ENCODE assay signal across 15 cellular contexts in the genomic region with DNA sequence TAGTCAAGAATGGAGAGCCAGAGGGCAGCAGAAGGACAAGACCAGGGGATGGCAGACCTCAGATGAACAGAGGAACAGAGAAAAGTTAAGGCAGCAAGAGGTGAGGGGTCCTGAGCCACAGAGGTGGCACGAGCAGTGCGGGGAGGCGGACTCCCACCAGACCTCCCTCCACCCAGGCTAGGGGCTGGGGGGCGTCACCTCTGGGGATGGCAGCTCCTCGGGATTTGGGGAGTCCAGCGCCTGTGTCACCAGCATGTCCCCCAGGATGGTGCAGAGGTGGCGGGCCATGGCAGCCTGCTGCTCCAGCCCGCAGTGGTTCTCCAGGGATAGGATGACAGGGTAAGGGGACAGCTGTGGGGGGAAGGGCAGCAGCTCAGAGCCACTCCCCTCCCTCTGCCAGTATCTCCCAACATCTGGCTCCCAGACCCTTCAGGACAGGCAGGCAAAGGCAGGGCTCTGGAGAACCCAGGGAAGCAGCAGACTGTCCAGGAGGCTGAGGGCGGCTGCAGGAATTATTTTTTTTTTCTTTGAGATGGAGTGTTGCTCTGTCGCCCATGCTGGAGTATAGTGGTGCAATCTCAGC. TPM values are rescaled to one million over a fixed set of nuclear protein-coding genes. Genes with fewer than 3 reads are reported as not detected.
A peak's percentile ranks its signal among the peaks of the same experiment; 100 is the strongest.
DNase-seq lines count a peak whose midpoint lies in the region; ATAC-seq and TF ChIP-seq lines count a peak whose summit lies in the region.
"Had no signal": no experiment of that assay in that cellular context is flagged by ENCODE, and none has a peak within 500 bp of the region (broad histone marks: within the 10 kb centered on the region; RNA-seq: fewer than 3 reads in every experiment).

No MANE protein-coding gene starts in this region.

- H3K9me3 ChIP-seq in neuronal stem cell (replicated peaks in 1 of 2; ENCODE audit: control insufficient read depth in 2 of 2, insufficient read depth in 1 of 2, low read depth in 1 of 2, low read length in 2 of 2), result peaks cover 0 to 2% of the 10 kb centered on the region in 2 donors
- H3K9me3 ChIP-seq in heart left ventricle, result no peaks in the 10 kb centered on the region

- H3K27me3 ChIP-seq in neuronal stem cell (ENCODE audit: control insufficient read depth in 3 of 3, insufficient read depth in 3 of 3, low read depth in 1 of 3, low read length in 3 of 3) (no peaks in the 10 kb centered on the region), heart left ventricle (no peaks in the 10 kb centered on the region)

- peak; percentile 40 for DNase-seq in ELF-1 (ENCODE audit: low read depth, low spot score)
- DNase-seq in NCI-H524 (lab: John Stamatoyannopoulos, UW), result peak; percentile 70 to 92
- no peak for DNase-seq in chondrocyte (ENCODE audit: low spot score)
- DNase-seq in neuronal stem cell (ENCODE audit: low spot score), result no peak
- DNase-seq in heart left ventricle, result no peak
- DNase-seq in NK-92 (lab: John Stamatoyannopoulos, UW; ENCODE audit: unreplicated experiment), result no peak
- DNase-seq: CD8-positive, alpha-beta memory T cell; NCI-H146; NCI-H2081 treated with DMSO at 0.1 percent for 48 hours; NCI-H2227 treated with DMSO at 0.1 percent for 48 hours; NCI-H526 treated with DMSO at 0.1 percent for 48 hours; PC-9 had no signal

- peaks cover 21% of the 10 kb centered on the region for H3K4me1 Mint-ChIP-seq in chondrocyte (ENCODE audit: low read depth)
- H3K4me1 Mint-ChIP-seq: CD8-positive, alpha-beta memory T cell had no signal

- H2BK15ac ChIP-seq in neuronal stem cell (ENCODE audit: low read length), result no peak overlapping the region

- H2AFZ ChIP-seq in neuronal stem cell (ENCODE audit: low read length), result no peak overlapping the region
- H2AFZ ChIP-seq: PC-9 had no signal

- H3K36me3 Mint-ChIP-seq in chondrocyte (ENCODE audit: low read depth), result peaks cover 17% of the 10 kb centered on the region
- H3K36me3 Mint-ChIP-seq: CD8-positive, alpha-beta memory T cell had no signal

- TF ChIP-seq POLR2A in heart left ventricle (IDR thresholded peaks at IDR 0.05), result no peak

- H3K18ac ChIP-seq in neuronal stem cell (ENCODE audit: low read length), result peak overlapping the region; percentile 70

- H3K79me1 ChIP-seq in neuronal stem cell (ENCODE audit: low read depth, low read length), result no peaks in the 10 kb centered on the region

- ATAC-seq in heart left ventricle (no peak), HG03354 (IDR thresholded peaks at IDR 0.05; ENCODE audit: poor library complexity, severe bottlenecking, unreplicated experiment) (no peak)

- no peaks in the 10 kb centered on the region for H3K36me3 ChIP-seq in neuronal stem cell (replicated peaks in 1 of 2; ENCODE audit: control insufficient read depth in 2 of 2, insufficient read depth in 2 of 2, low read length in 2 of 2)
- H3K36me3 ChIP-seq in heart left ventricle, result peaks cover 0 to 72% (median 27%) of the 10 kb centered on the region in 9 donors

- no peak overlapping the region for H3K4me3 Mint-ChIP-seq in chondrocyte (ENCODE audit: unreplicated experiment)
- H3K4me3 Mint-ChIP-seq: B cell; CD8-positive, alpha-beta memory T cell had no signal

- H3K27me3 Mint-ChIP-seq in chondrocyte (ENCODE audit: low read depth), result no peaks in the 10 kb centered on the region

- no peak overlapping the region for H2BK120ac ChIP-seq in neuronal stem cell (ENCODE audit: low read depth, low read length)

- H3K27ac ChIP-seq in neuronal stem cell (replicated peaks; ENCODE audit: low read length), result no peak overlapping the region
- no peak overlapping the region for H3K27ac ChIP-seq in heart left ventricle
- H3K27ac ChIP-seq: PC-9, SK-N-MC had no signal

- H3K9ac ChIP-seq in neuronal stem cell (ENCODE audit: low read depth, low read length, poor library complexity), result no peak overlapping the region

- H3K4me3 ChIP-seq in neuronal stem cell (ENCODE audit: low read length in 2 of 2), result no peak overlapping the region
- no peak overlapping the region for H3K4me3 ChIP-seq in heart left ventricle
- H3K4me3 ChIP-seq: PC-9, SK-N-MC had no signal

- H3K23ac ChIP-seq in neuronal stem cell (ENCODE audit: low read depth, low read length, poor library complexity), result no peak overlapping the region

- H4K91ac ChIP-seq in neuronal stem cell (ENCODE audit: low read depth, low read length, poor library complexity), result no peak overlapping the region

- no peak overlapping the region for H3K14ac ChIP-seq in neuronal stem cell (ENCODE audit: low read length)

- no peak for TF ChIP-seq CTCF in chondrocyte (IDR thresholded peaks at IDR 0.05)
- no peak for TF ChIP-seq CTCF in heart left ventricle (IDR thresholded peaks at IDR 0.05)

- no peak overlapping the region for H4K8ac ChIP-seq in neuronal stem cell (ENCODE audit: low read depth, low read length)

- peak overlapping the region; percentile 11 for H2BK12ac ChIP-seq in neuronal stem cell (ENCODE audit: low read length)

- peak overlapping the region; percentile 42 for H2BK5ac ChIP-seq in neuronal stem cell (ENCODE audit: low read length)

- H3K27ac Mint-ChIP-seq in chondrocyte (ENCODE audit: unreplicated experiment), result peak overlapping the region; percentile 88
- H3K27ac Mint-ChIP-seq: B cell; CD8-positive, alpha-beta memory T cell had no signal

- H3K4me1 ChIP-seq in neuronal stem cell (ENCODE audit: control insufficient read depth in 2 of 2, insufficient read depth in 1 of 2, low read depth in 1 of 2, low read length in 2 of 2), result peaks cover 0 to 6% of the 10 kb centered on the region in 2 donors
- H3K4me1 ChIP-seq in heart left ventricle, result peaks cover 0 to 11% (median 5%) of the 10 kb centered on the region in 12 donors

- no peak overlapping the region for H3K4me2 ChIP-seq in neuronal stem cell (ENCODE audit: insufficient read depth, low read length, poor library complexity, severe bottlenecking)
- H3K4me2 ChIP-seq: PC-9 had no signal

- H2AK5ac ChIP-seq in neuronal stem cell (ENCODE audit: low read depth, low read length), result peak overlapping the region; percentile 56

- no peak overlapping the region for H3K4ac ChIP-seq in neuronal stem cell (ENCODE audit: low read length)

- intact Hi-C loops in heart left ventricle (cut with DNase I), result no loop called here

- H3K9me3 Mint-ChIP-seq in chondrocyte (ENCODE audit: low read depth), result no peaks in the 10 kb centered on the region
- H3K9me3 Mint-ChIP-seq: CD8-positive, alpha-beta memory T cell had no signal

- WGBS in neuronal stem cell (ENCODE audit: extremely low coverage in 2 of 2, insufficient read length in 2 of 2, insufficient replicate concordance in 1 of 2), 2 donors, result no CpG with 5 or more reads among the region's 10 CpGs
- WGBS in heart left ventricle, 4 donors, result 83 to 92% (median 89%) methylated on average over 7 to 10 of the region's 10 CpGs

RNA-seq across cellular contexts. Expression of a gene that starts 15.8 kb away (rescaled TPM):
- 123 to 135 TPM (median 128 TPM) in 3 replicates for total RNA-seq in chondrocyte
- polyA plus RNA-seq in neuronal stem cell (2013, experiment 1 of 2), result 19.5 TPM
- polyA plus RNA-seq in neuronal stem cell (2013, experiment 2 of 2), result 17.6 TPM
- 100 to 1,000 TPM; 102 to 207 (median 123) TPM for total RNA-seq in heart left ventricle
- polyA plus RNA-seq in heart left ventricle, result 100 to 1,000 TPM in 1 of 2 donors, 10 to 100 TPM in 1; 92.8 to 105 TPM

RNA-seq across cellular contexts. Expression of a gene that starts 19.0 kb away (rescaled TPM):
- total RNA-seq in chondrocyte, result 4.7 to 6.8 TPM (median 5.6 TPM) in 3 replicates
- polyA plus RNA-seq in neuronal stem cell (2013, experiment 1 of 2), result 7.8 TPM
- 8.0 TPM for polyA plus RNA-seq in neuronal stem cell (2013, experiment 2 of 2)
- 1 to 10 TPM; 4.1 to 9.8 (median 6.3) TPM for total RNA-seq in heart left ventricle
- polyA plus RNA-seq in heart left ventricle, result 1 to 10 TPM; 3.3 to 8.8 TPM

RNA-seq across cellular contexts. Expression of a gene that starts 31.8 kb away (rescaled TPM):
- total RNA-seq in chondrocyte (35.9 to 41.0 TPM (median 36.4 TPM) in 3 replicates), heart left ventricle (10 to 100 TPM; 14.4 to 28.7 (median 22.5) TPM)
- polyA plus RNA-seq in neuronal stem cell (2013, experiment 1 of 2), result 21.6 TPM
- 22.5 TPM for polyA plus RNA-seq in neuronal stem cell (2013, experiment 2 of 2)
- polyA plus RNA-seq in heart left ventricle, result 10 to 100 TPM; 11.9 to 12.4 TPM

RNA-seq across cellular contexts. Expression of a gene that starts 45.1 kb away (rescaled TPM):
- 3.7 to 7.9 TPM (median 6.4 TPM) in 3 replicates for total RNA-seq in chondrocyte
- polyA plus RNA-seq in neuronal stem cell (2013, experiment 1 of 2), result 3.9 TPM
- 3.7 TPM for polyA plus RNA-seq in neuronal stem cell (2013, experiment 2 of 2)
- 1 to 10 TPM; 3.9 to 7.5 (median 5.7) TPM for total RNA-seq in heart left ventricle
- 1 to 10 TPM; 3.4 to 6.4 TPM for polyA plus RNA-seq in heart left ventricle

RNA-seq across cellular contexts. Expression of a gene that starts 55.4 kb away (rescaled TPM):
- total RNA-seq in chondrocyte, result 89.0 to 103 TPM (median 91.4 TPM) in 3 replicates
- polyA plus RNA-seq in neuronal stem cell (2013, experiment 1 of 2), result 99.1 TPM
- 95.0 TPM for polyA plus RNA-seq in neuronal stem cell (2013, experiment 2 of 2)
- 100 to 1,000 TPM in 2 of 9 donors, 10 to 100 TPM in 7; 61.0 to 114 (median 70.8) TPM for total RNA-seq in heart left ventricle
- polyA plus RNA-seq in heart left ventricle, result 10 to 100 TPM; 36.8 to 52.7 TPM

Comparison
In these comparisons a context has a peak if more than half of its experiments do, and no peak if none do; other contexts are left out.
1. DNase-seq: peak in ELF-1 (single experiment) and NCI-H524 (2 of 2); none in chondrocyte (single experiment), neuronal stem cell (single experiment), heart left ventricle (0 of 5) and NK-92 (single experiment).